Comparison of ENCODE assay signal across 20 cellular contexts in genomic region chr12:111759276-111759675, GRCh38.
"Had no signal": no experiment of that assay in that cellular context is flagged by ENCODE, and none has a peak within 500 bp of the region (broad histone marks: within the 10 kb centered on the region; RNA-seq: fewer than 3 reads in every experiment).

No MANE protein-coding gene starts in this region.

- H3K27ac ChIP-seq: brain microvascular endothelial cell, coronary artery, esophagus muscularis mucosa, hepatocyte had no signal

- DNase-seq: activated CD4-positive, alpha-beta T cell treated with anti-CD3 and anti-CD28 coated beads, Interleukin-2, amount 10 ng/mL, durations not matched to agents 24 days and 14 days; activated CD4-positive, CD25-positive, alpha-beta regulatory T cell; activated CD8-positive, alpha-beta memory T cell treated with anti-CD3 and anti-CD28 coated beads, Interleukin-2, amount 50 U/mL, for 48 hours; activated gamma-delta T cell; activated T-cell treated with anti-CD3 and anti-CD28 coated beads, Interleukin-2, amount 50 U/mL, for 72 hours; amygdala; brain microvascular endothelial cell; islet precursor cell; midbrain; right cardiac atrium; stimulated activated naive CD8-positive, alpha-beta T cell treated with anti-CD3 and anti-CD28 coated beads, Interleukin-15, amount 100 ng/mL, for 72 hours; T-helper 17 cell; testis had no signal

- ATAC-seq: activated naive CD4-positive, alpha-beta T cell treated with anti-CD3 and anti-CD28 coated beads, Interleukin-2, amount 50 U/mL, for 72 hours; activated T-cell treated with anti-CD3 and anti-CD28 coated beads, Interleukin-2, amount 50 U/mL, for 72 hours; left lobe of liver; right cardiac atrium; stimulated activated naive CD8-positive, alpha-beta T cell treated with anti-CD3 and anti-CD28 coated beads, Interleukin-15, amount 100 ng/mL, for 72 hours; T-helper 17 cell had no signal

- H3K4me3 ChIP-seq: coronary artery, esophagus muscularis mucosa, hepatocyte, smooth muscle cell, testis had no signal

- H3K9me3 Mint-ChIP-seq: activated CD4-positive, alpha-beta T cell treated with anti-CD3 and anti-CD28 coated beads, Interleukin-2, amount 10 ng/mL, durations not matched to agents 24 days and 14 days; activated naive CD4-positive, alpha-beta T cell treated with anti-CD3 and anti-CD28 coated beads, Interleukin-2, amount 50 U/mL, for 72 hours; activated T-cell treated with anti-CD3 and anti-CD28 coated beads, Interleukin-2, amount 50 U/mL, for 72 hours; central memory CD8-positive, alpha-beta T cell; stimulated activated naive CD8-positive, alpha-beta T cell treated with anti-CD3 and anti-CD28 coated beads, Interleukin-15, amount 100 ng/mL, for 72 hours had no signal

- H3K36me3 ChIP-seq: brain microvascular endothelial cell had no signal

- H3K36me3 Mint-ChIP-seq: activated naive CD4-positive, alpha-beta T cell treated with anti-CD3 and anti-CD28 coated beads, Interleukin-2, amount 50 U/mL, for 72 hours had no signal

- H3K27ac Mint-ChIP-seq: activated CD4-positive, alpha-beta T cell treated with anti-CD3 and anti-CD28 coated beads, Interleukin-2, amount 10 ng/mL, durations not matched to agents 24 days and 14 days; activated naive CD4-positive, alpha-beta T cell treated with anti-CD3 and anti-CD28 coated beads, Interleukin-2, amount 50 U/mL, for 72 hours; activated T-cell treated with anti-CD3 and anti-CD28 coated beads, Interleukin-2, amount 50 U/mL, for 72 hours; stimulated activated naive CD8-positive, alpha-beta T cell treated with anti-CD3 and anti-CD28 coated beads, Interleukin-15, amount 100 ng/mL, for 72 hours; T-helper 17 cell had no signal

- H3K27me3 ChIP-seq: brain microvascular endothelial cell, esophagus muscularis mucosa, hepatocyte, testis had no signal

- H3K4me3 Mint-ChIP-seq: activated CD4-positive, alpha-beta T cell treated with anti-CD3 and anti-CD28 coated beads, Interleukin-2, amount 10 ng/mL, durations not matched to agents 24 days and 14 days; activated T-cell treated with anti-CD3 and anti-CD28 coated beads, Interleukin-2, amount 50 U/mL, for 72 hours; central memory CD8-positive, alpha-beta T cell; stimulated activated naive CD8-positive, alpha-beta T cell treated with anti-CD3 and anti-CD28 coated beads, Interleukin-15, amount 100 ng/mL, for 72 hours; T-helper 17 cell had no signal

- H3K4me1 Mint-ChIP-seq: central memory CD8-positive, alpha-beta T cell had no signal

- H3K9me3 ChIP-seq: esophagus muscularis mucosa, testis had no signal
